Comparison of ENCODE assay signal across 9 cellular contexts in genomic region chr16:13873835-13874438, GRCh38. TPM values are rescaled to one million over a fixed set of nuclear protein-coding genes. Genes with fewer than 3 reads are reported as not detected.
DNase-seq lines count a peak whose midpoint lies in the region; ATAC-seq and TF ChIP-seq lines count a peak whose summit lies in the region.
"Had no signal": no experiment of that assay in that cellular context is flagged by ENCODE, and none has a peak within 500 bp of the region (broad histone marks: within the 10 kb centered on the region; RNA-seq: fewer than 3 reads in every experiment).

No MANE protein-coding gene starts in this region.

- peaks cover 20% of the 10 kb centered on the region for H3K27me3 ChIP-seq in OCI-LY3 (ENCODE audit: low read depth, low read length)

- H3K9ac ChIP-seq in OCI-LY3 (ENCODE audit: low read length), result no peak overlapping the region

- H2AFZ ChIP-seq in OCI-LY3 (ENCODE audit: low read depth, low read length), result no peak overlapping the region

- peak; percentile 33 for TF ChIP-seq CTCF in GM13977 (IDR thresholded peaks at IDR 0.05; ENCODE audit: extremely low read depth, insufficient read depth, missing control alignments)
- TF ChIP-seq CTCF in OCI-LY3 (IDR thresholded peaks at IDR 0.05; ENCODE audit: low read depth, low read length), result peak; percentile 74

- in situ Hi-C loops in GM13977 (cut with MboI; ENCODE audit: low pct_unique_long_range_greater_than_20kb, low sequenced_read_pairs, unreplicated experiment), result no loop called here

- no peak overlapping the region for H3K4me3 ChIP-seq in OCI-LY3 (ENCODE audit: low read length)

- no peak overlapping the region for H3K27ac ChIP-seq in OCI-LY3 (ENCODE audit: low read length)

- no peaks in the 10 kb centered on the region for H3K36me3 ChIP-seq in OCI-LY3 (replicated peaks; ENCODE audit: low read depth, low read length)

- H3K79me2 ChIP-seq in OCI-LY3 (ENCODE audit: low read length), result no peaks in the 10 kb centered on the region

- H4K20me1 ChIP-seq in OCI-LY3 (ENCODE audit: insufficient read depth, low read length), result no peaks in the 10 kb centered on the region

- DNase-seq in A172 (ENCODE audit: low spot score) (peak; percentile 22), GM13977 (ENCODE audit: low spot score) (no peak), globus pallidus (ENCODE audit: low spot score) (peak; percentile 9)
- no peak for DNase-seq in stimulated activated CD4-positive, alpha-beta T cell treated with anti-CD3 and anti-CD28 coated beads, Interleukin-15, amount 100 ng/mL, for 24 hours
- DNase-seq: T-helper 1 cell had no signal

- ATAC-seq in GM18502 (IDR thresholded peaks at IDR 0.05; ENCODE audit: poor library complexity, unreplicated experiment) (no peak), GM21786 (IDR thresholded peaks at IDR 0.05; ENCODE audit: unreplicated experiment) (no peak), HG03469 (IDR thresholded peaks at IDR 0.05; ENCODE audit: unreplicated experiment) (no peak)

- H3K4me2 ChIP-seq in OCI-LY3 (ENCODE audit: low read length), result no peak overlapping the region

- no peaks in the 10 kb centered on the region for H3K9me3 ChIP-seq in OCI-LY3 (ENCODE audit: insufficient read depth, low read length)

- H3K4me1 ChIP-seq in OCI-LY3 (ENCODE audit: low read length), result no peaks in the 10 kb centered on the region

RNA-seq across cellular contexts. Expression of gene ERCC4, which starts 46.0 kb away (rescaled TPM):
- total RNA-seq in A172 (2014; rRNA removed; shearing (Covaris generic)), result 11.6 and 12.7 TPM in 2 replicates

Comparison
In these comparisons a context has a peak if more than half of its experiments do, and no peak if none do; other contexts are left out.
1. DNase-seq: peak in A172 (single experiment) and globus pallidus (single experiment); none in GM13977 (single experiment) and stimulated activated CD4-positive, alpha-beta T cell treated with anti-CD3 and anti-CD28 coated beads, Interleukin-15, amount 100 ng/mL, for 24 hours (single experiment).